Comparison of ENCODE assay signal across 8 cellular contexts in genomic region chr17:42773290-42774035, GRCh38. TPM values are rescaled to one million over a fixed set of nuclear protein-coding genes. Genes with fewer than 3 reads are reported as not detected.
DNase-seq lines count a peak whose midpoint lies in the region; ATAC-seq and TF ChIP-seq lines count a peak whose summit lies in the region.

Gene VPS25, plus strand, starts transcription at chr17:42773449. Its CDS starts 27 bp downstream, at chr17:42773476.

- H3K4me1 ChIP-seq in CD8-positive, alpha-beta T cell (ENCODE audit: insufficient read depth, low read length), result peaks cover 11% of the 10 kb centered on the region
- peaks cover 5% of the 10 kb centered on the region for H3K4me1 ChIP-seq in testis

- intact Hi-C loops in CD8-positive, alpha-beta T cell (cut with DNase I, micrococcal nuclease), result loop anchor here (1.0 to 2.0 kb wide), 9 partner anchors 25 to 196 kb away; partner anchors contain the start of genes BECN1 (in 2 of the 2), PSME3 (in 2 of the 2), CNTD1 (in 1 of the 2) and COA3 (in 1 of the 2)
- intact Hi-C loops in testis (cut with DNase I; ENCODE audit: low total_unique reads), result no loop called here

- TF ChIP-seq POLR2A in testis (IDR thresholded peaks at IDR 0.05), result no peak

- H3K27me3 ChIP-seq in CD8-positive, alpha-beta T cell (ENCODE audit: insufficient read depth, low read length), result no peaks in the 10 kb centered on the region
- no peaks in the 10 kb centered on the region for H3K27me3 ChIP-seq in testis

- peaks cover 41% of the 10 kb centered on the region for H3K36me3 Mint-ChIP-seq in CD8-positive, alpha-beta T cell
- H3K36me3 Mint-ChIP-seq in activated naive CD8-positive, alpha-beta T cell, result peaks cover 8% of the 10 kb centered on the region
- H3K36me3 Mint-ChIP-seq in glutamatergic neuron (ENCODE audit: unreplicated experiment), result no peaks in the 10 kb centered on the region
- peaks cover 11% of the 10 kb centered on the region for H3K36me3 Mint-ChIP-seq in osteocyte (ENCODE audit: unreplicated experiment)

- peak; percentile 94 for ATAC-seq in CD8-positive, alpha-beta T cell
- ATAC-seq in GM21717 (IDR thresholded peaks at IDR 0.05; ENCODE audit: unreplicated experiment), result peak; percentile 69

- POLR2A ChIA-PET in CD8-positive, alpha-beta T cell (lab: Charles Lee), result interaction anchor here (0.6 to 1.9 kb wide), 17 partner anchors 12 to 710 kb away, joined by 3 to 8 read pairs (median 3); partner anchors contain the start of genes BECN1, DHX8, PSMC3IP and RAMP2

- peaks cover under 1% of the 10 kb centered on the region for H3K27me3 Mint-ChIP-seq in CD8-positive, alpha-beta T cell (ENCODE audit: low read depth)
- no peaks in the 10 kb centered on the region for H3K27me3 Mint-ChIP-seq in activated naive CD8-positive, alpha-beta T cell
- H3K27me3 Mint-ChIP-seq in glutamatergic neuron (ENCODE audit: unreplicated experiment), result peaks cover 5% of the 10 kb centered on the region
- H3K27me3 Mint-ChIP-seq in osteocyte (ENCODE audit: unreplicated experiment), result no peaks in the 10 kb centered on the region

- H3K9me3 ChIP-seq in CD8-positive, alpha-beta T cell (ENCODE audit: low read length), result no peaks in the 10 kb centered on the region
- H3K9me3 ChIP-seq in testis, result no peaks in the 10 kb centered on the region

- H3K27ac ChIP-seq in CD8-positive, alpha-beta T cell (ENCODE audit: low read depth, low read length), result peak within 1 kb of the TSS; percentile 93
- H3K27ac ChIP-seq in testis, result peak within 1 kb of the TSS in 1 of 2 donors; percentile 79

- TF ChIP-seq CTCF in CD8-positive, alpha-beta T cell (IDR thresholded peaks at IDR 0.05), result no peak
- TF ChIP-seq CTCF in glutamatergic neuron (IDR thresholded peaks at IDR 0.05; ENCODE audit: partially characterized antibody, unreplicated experiment) (no peak), osteocyte (IDR thresholded peaks at IDR 0.05) (peak; percentile 32), testis (IDR thresholded peaks at IDR 0.05) (no peak)

- peak; percentile 39 to 84 (median 74) for DNase-seq in CD8-positive, alpha-beta T cell
- peak; percentile 52 for DNase-seq in NCI-H1048 (lab: John Stamatoyannopoulos, UW)
- peak; percentile 69 for DNase-seq in SKM-1 (lab: John Stamatoyannopoulos, UW; ENCODE audit: unreplicated experiment)
- DNase-seq in glutamatergic neuron, result peak; percentile 79
- peak; percentile 90 for DNase-seq in osteocyte (ENCODE audit: extremely low spot score, unreplicated experiment)
- peak; percentile 88 for DNase-seq in testis

- no peaks in the 10 kb centered on the region for H3K9me3 Mint-ChIP-seq in CD8-positive, alpha-beta T cell
- no peaks in the 10 kb centered on the region for H3K9me3 Mint-ChIP-seq in activated naive CD8-positive, alpha-beta T cell (ENCODE audit: low read depth)
- no peaks in the 10 kb centered on the region for H3K9me3 Mint-ChIP-seq in glutamatergic neuron (ENCODE audit: unreplicated experiment)
- no peaks in the 10 kb centered on the region for H3K9me3 Mint-ChIP-seq in osteocyte (ENCODE audit: unreplicated experiment)

- 0 to 1% methylated on average over 30 to 39 of the region's 39 CpGs for WGBS in testis, 2 donors

- peaks cover 28% of the 10 kb centered on the region for H3K4me1 Mint-ChIP-seq in CD8-positive, alpha-beta T cell (ENCODE audit: low read depth)
- H3K4me1 Mint-ChIP-seq in activated naive CD8-positive, alpha-beta T cell (ENCODE audit: low read depth), result peaks cover 21% of the 10 kb centered on the region
- peaks cover 8% of the 10 kb centered on the region for H3K4me1 Mint-ChIP-seq in glutamatergic neuron (ENCODE audit: low read depth, unreplicated experiment)
- H3K4me1 Mint-ChIP-seq in osteocyte (ENCODE audit: unreplicated experiment), result peaks cover 20% of the 10 kb centered on the region

- H3K36me3 ChIP-seq in CD8-positive, alpha-beta T cell (ENCODE audit: insufficient read depth, low read length), result peaks cover 25% of the 10 kb centered on the region
- H3K36me3 ChIP-seq in testis (ENCODE audit: low read depth, missing control alignments), result no peaks in the 10 kb centered on the region

- H3K4me3 Mint-ChIP-seq in CD8-positive, alpha-beta T cell, result peak within 1 kb of the TSS; percentile 99
- H3K4me3 Mint-ChIP-seq in activated naive CD8-positive, alpha-beta T cell, result peak within 1 kb of the TSS; percentile 99
- H3K4me3 Mint-ChIP-seq in glutamatergic neuron (ENCODE audit: unreplicated experiment), result peak within 1 kb of the TSS; percentile 100
- H3K4me3 Mint-ChIP-seq in osteocyte (ENCODE audit: unreplicated experiment), result peak within 1 kb of the TSS; percentile 98

- H3K4me3 ChIP-seq in CD8-positive, alpha-beta T cell (ENCODE audit: low read depth, low read length), result peak within 1 kb of the TSS; percentile 99
- H3K4me3 ChIP-seq in testis, result peak within 1 kb of the TSS; percentile 76 to 81

- CTCF ChIA-PET in CD8-positive, alpha-beta T cell (lab: Charles Lee), result interaction anchor here (0.6 to 2.2 kb wide), 6 partner anchors 10 to 195 kb away, joined by 3 to 13 read pairs (median 4); partner anchors contain the start of gene BECN1

- H3K27ac Mint-ChIP-seq in CD8-positive, alpha-beta T cell, result peak within 1 kb of the TSS; percentile 98
- H3K27ac Mint-ChIP-seq in activated naive CD8-positive, alpha-beta T cell, result peak within 1 kb of the TSS; percentile 97
- H3K27ac Mint-ChIP-seq in glutamatergic neuron (ENCODE audit: unreplicated experiment), result peak within 1 kb of the TSS; percentile 98
- peak within 1 kb of the TSS; percentile 96 for H3K27ac Mint-ChIP-seq in osteocyte (ENCODE audit: unreplicated experiment)

RNA-seq across cellular contexts. Expression of gene VPS25, which starts in this region (rescaled TPM):
- 10 to 100 TPM; 41.0 to 45.1 TPM for total RNA-seq in CD8-positive, alpha-beta T cell
- 84.3 TPM for total RNA-seq in glutamatergic neuron (ENCODE audit: unreplicated experiment)
- total RNA-seq in osteocyte, result 63.9 and 66.1 TPM in 2 replicates
- total RNA-seq in testis, result 10 to 100 TPM; 48.3 to 51.8 TPM
- polyA plus RNA-seq in testis (ENCODE audit: insufficient read depth, low read depth, low replicate concordance), result 64.1 TPM
